15 cellular contexts compared by ENCODE assay signal in the genomic region with DNA sequence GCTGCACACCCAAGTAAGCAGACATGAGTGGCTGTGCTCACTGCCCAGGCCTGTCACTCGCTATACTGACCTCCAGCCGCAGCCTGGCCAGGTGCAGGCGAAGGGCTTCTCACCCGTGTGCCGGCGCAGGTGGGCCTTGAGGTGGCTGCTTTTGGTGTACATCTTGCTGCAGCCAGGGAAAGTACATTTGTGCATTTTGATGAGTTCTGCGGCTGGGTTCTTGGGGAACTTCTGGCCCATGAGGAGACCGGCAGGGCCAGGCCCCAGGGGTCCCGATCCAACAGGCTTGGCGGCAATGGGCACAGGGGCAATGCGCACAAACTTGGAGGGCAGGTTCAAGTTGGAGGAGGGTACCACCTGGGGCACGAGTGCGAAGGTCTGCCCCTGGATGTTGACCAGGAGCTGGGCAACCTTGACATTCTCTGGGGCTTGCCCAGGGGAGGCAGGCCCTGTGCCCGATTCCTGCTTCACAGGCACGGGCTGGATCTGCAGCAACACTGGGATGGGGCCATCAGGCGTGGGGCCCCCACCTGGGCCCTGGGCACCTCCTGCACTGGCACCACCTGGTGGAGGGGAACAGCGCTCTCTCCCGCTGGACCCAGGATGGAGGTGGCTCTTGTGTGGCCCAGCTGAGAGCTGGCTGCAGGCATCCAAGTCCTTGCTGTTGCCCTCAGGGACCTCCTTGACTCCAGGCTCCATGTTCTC. TPM values are rescaled to one million over a fixed set of nuclear protein-coding genes. Genes with fewer than 3 reads are reported as not detected.
DNase-seq lines count a peak whose midpoint lies in the region; ATAC-seq and TF ChIP-seq lines count a peak whose summit lies in the region.
"Had no signal": no experiment of that assay in that cellular context is flagged by ENCODE, and none has a peak within 500 bp of the region (broad histone marks: within the 10 kb centered on the region; RNA-seq: fewer than 3 reads in every experiment).

No MANE protein-coding gene starts in this region.

- H4K91ac ChIP-seq in H9 (ENCODE audit: insufficient read length, low read depth, low read length): no peak overlapping the region
- no peak overlapping the region for H4K91ac ChIP-seq in neuronal stem cell (ENCODE audit: low read depth, low read length, poor library complexity)

- TF ChIP-seq EP300 in SK-N-SH (IDR thresholded peaks at IDR 0.05; ENCODE audit: borderline replicate concordance in 1 of 2, low read depth in 1 of 2, low read length in 1 of 2): no peak

- peak; percentile 13; the same call in 1 of the 2 replicates for TF ChIP-seq CTCF in 22Rv1 (IDR thresholded peaks at IDR 0.05)
- TF ChIP-seq CTCF in H9 (conservative IDR thresholded peaks at IDR 0.05): peak; percentile 33; the same call in 2 of the 3 replicates
- peak; percentile 15 for TF ChIP-seq CTCF in chondrocyte (IDR thresholded peaks at IDR 0.05)
- TF ChIP-seq CTCF in osteocyte (IDR thresholded peaks at IDR 0.05): no peak
- no peak for TF ChIP-seq CTCF in SK-N-SH (IDR thresholded peaks at IDR 0.05)

- H3K27me3 ChIP-seq in H9 (ENCODE audit: insufficient read depth, low read length) (no peaks in the 10 kb centered on the region), neuronal stem cell (ENCODE audit: control insufficient read depth in 3 of 3, insufficient read depth in 3 of 3, low read depth in 1 of 3, low read length in 3 of 3) (peaks cover 0 to 2% (median 0%) of the 10 kb centered on the region in 3 experiments), SK-N-SH (ENCODE audit: insufficient read depth) (peaks cover 23% of the 10 kb centered on the region)
- H3K27me3 ChIP-seq: hepatocyte had no signal

- H4K20me1 ChIP-seq in H9 (ENCODE audit: control insufficient read depth, insufficient read depth, insufficient read length) (no peaks in the 10 kb centered on the region), SK-N-SH (ENCODE audit: insufficient read depth) (no peaks in the 10 kb centered on the region)

- no peak overlapping the region for H3K4me2 ChIP-seq in H9 (ENCODE audit: insufficient read depth, insufficient read length, low read length)
- H3K4me2 ChIP-seq in neuronal stem cell (ENCODE audit: insufficient read depth, low read length, poor library complexity, severe bottlenecking): no peak overlapping the region
- no peak overlapping the region for H3K4me2 ChIP-seq in SK-N-SH
- H3K4me2 ChIP-seq: hepatocyte, smooth muscle cell had no signal

- no peak for ATAC-seq in HG03342 (IDR thresholded peaks at IDR 0.05; ENCODE audit: unreplicated experiment)
- ATAC-seq: activated CD8-positive, alpha-beta memory T cell treated with anti-CD3 and anti-CD28 coated beads, Interleukin-2, amount 10 ng/mL, durations not matched to agents 7 days and 5 days; activated naive CD4-positive, alpha-beta T cell treated with anti-CD3 and anti-CD28 coated beads, Interleukin-2, amount 50 U/mL, for 72 hours had no signal

- H4K5ac ChIP-seq in H9 (ENCODE audit: insufficient read length, low read depth, low read length): no peak overlapping the region

- no peak overlapping the region for H2BK5ac ChIP-seq in H9 (ENCODE audit: insufficient read length, low read length)
- H2BK5ac ChIP-seq in neuronal stem cell (ENCODE audit: low read length): no peak overlapping the region

- peaks cover 6% of the 10 kb centered on the region for H3K23me2 ChIP-seq in H9 (ENCODE audit: insufficient read length, low read depth, low read length, poor library complexity, severe bottlenecking)

- H4K8ac ChIP-seq in H9 (replicated peaks; ENCODE audit: insufficient read length, low read depth, low read length): no peak overlapping the region
- H4K8ac ChIP-seq in neuronal stem cell (ENCODE audit: low read depth, low read length): no peak overlapping the region

- H3K79me2 ChIP-seq in H9 (ENCODE audit: insufficient read depth, low read length) (no peaks in the 10 kb centered on the region), SK-N-SH (ENCODE audit: insufficient read depth) (no peaks in the 10 kb centered on the region)

- no CpG with 5 or more reads among the region's 18 CpGs for WGBS in H9 (ENCODE audit: extremely low coverage, insufficient read length, low lambda C conversion rate)
- no CpG with 5 or more reads among the region's 18 CpGs for WGBS in neuronal stem cell (ENCODE audit: extremely low coverage in 2 of 2, insufficient read length in 2 of 2, insufficient replicate concordance in 1 of 2), 2 donors
- 85% methylated on average over 5 of the region's 18 CpGs for whole genome bisulfite sequencing in SK-N-SH (ENCODE audit: low lambda C conversion rate)

- H3K9ac ChIP-seq in H9 (ENCODE audit: extremely low read depth, insufficient read length, low read length) (no peak overlapping the region), neuronal stem cell (ENCODE audit: low read depth, low read length, poor library complexity) (no peak overlapping the region), SK-N-SH (no peak overlapping the region)

- no peak overlapping the region for H2BK12ac ChIP-seq in H9 (ENCODE audit: insufficient read length, low read depth, low read length)
- no peak overlapping the region for H2BK12ac ChIP-seq in neuronal stem cell (ENCODE audit: low read length)

- H3K4ac ChIP-seq in H9 (ENCODE audit: low read depth, low read length) (no peak overlapping the region), neuronal stem cell (ENCODE audit: low read length) (no peak overlapping the region)

- H2AK5ac ChIP-seq in H9 (ENCODE audit: insufficient read length, low read length) (no peak overlapping the region), neuronal stem cell (ENCODE audit: low read depth, low read length) (no peak overlapping the region)

- POLR2A ChIA-PET in SK-N-SH (lab: Yijun Ruan, JAX): no interaction called here

- H3K27ac Mint-ChIP-seq in H9 (0 out of 7 replicates have a peak overlapping the region, but pooled peaks of 1 of the 3 experiments have one; percentile 23), chondrocyte (ENCODE audit: unreplicated experiment) (no peak overlapping the region), osteocyte (ENCODE audit: unreplicated experiment) (no peak overlapping the region)
- H3K27ac Mint-ChIP-seq: activated CD8-positive, alpha-beta memory T cell treated with anti-CD3 and anti-CD28 coated beads, Interleukin-2, amount 10 ng/mL, durations not matched to agents 7 days and 5 days; activated naive CD4-positive, alpha-beta T cell treated with anti-CD3 and anti-CD28 coated beads, Interleukin-2, amount 50 U/mL, for 72 hours had no signal

- H3K27me3 Mint-ChIP-seq in H9 (ENCODE audit: low read depth) (no peaks in the 10 kb centered on the region; the same call in 1 of the 2 replicates), chondrocyte (ENCODE audit: low read depth) (no peaks in the 10 kb centered on the region), osteocyte (ENCODE audit: unreplicated experiment) (no peaks in the 10 kb centered on the region)

- no peaks in the 10 kb centered on the region for H3F3A ChIP-seq in SK-N-SH (replicated peaks; ENCODE audit: insufficient read depth)

- peaks cover 3 to 16% (median 11%) of the 10 kb centered on the region in 3 experiments; a peak in 5 of 7 replicates for H3K36me3 Mint-ChIP-seq in H9 (ENCODE audit: insufficient read depth in 1 of 3, low read depth in 3 of 3)
- H3K36me3 Mint-ChIP-seq in chondrocyte (ENCODE audit: low read depth): no peaks in the 10 kb centered on the region
- peaks cover 3% of the 10 kb centered on the region for H3K36me3 Mint-ChIP-seq in osteocyte (ENCODE audit: unreplicated experiment)
- H3K36me3 Mint-ChIP-seq: activated CD8-positive, alpha-beta memory T cell treated with anti-CD3 and anti-CD28 coated beads, Interleukin-2, amount 10 ng/mL, durations not matched to agents 7 days and 5 days; activated naive CD4-positive, alpha-beta T cell treated with anti-CD3 and anti-CD28 coated beads, Interleukin-2, amount 50 U/mL, for 72 hours had no signal

- H2BK120ac ChIP-seq in H9 (ENCODE audit: low read depth, low read length, poor library complexity, severe bottlenecking) (no peak overlapping the region), neuronal stem cell (ENCODE audit: low read depth, low read length) (peak overlapping the region; percentile 28)

- H3K56ac ChIP-seq in H9 (ENCODE audit: insufficient read length, low read depth, low read length): no peak overlapping the region

- H2BK20ac ChIP-seq in H9 (ENCODE audit: low read depth, low read length, poor library complexity, severe bottlenecking): no peak overlapping the region

- no peaks in the 10 kb centered on the region for H3K9me3 Mint-ChIP-seq in H9
- H3K9me3 Mint-ChIP-seq in chondrocyte (ENCODE audit: low read depth): no peaks in the 10 kb centered on the region
- no peaks in the 10 kb centered on the region for H3K9me3 Mint-ChIP-seq in osteocyte (ENCODE audit: unreplicated experiment)
- H3K9me3 Mint-ChIP-seq: activated naive CD4-positive, alpha-beta T cell treated with anti-CD3 and anti-CD28 coated beads, Interleukin-2, amount 50 U/mL, for 72 hours; neural crest cell had no signal

- H3K23ac ChIP-seq in H9 (ENCODE audit: insufficient read length, low read depth, low read length) (no peak overlapping the region), neuronal stem cell (ENCODE audit: low read depth, low read length, poor library complexity) (no peak overlapping the region)

- H3K4me3 ChIP-seq in neuronal stem cell (ENCODE audit: low read length in 2 of 2) (no peak overlapping the region), SK-N-SH (ENCODE audit: low read depth in 2 of 2, low read length in 1 of 2) (no peak overlapping the region)
- H3K4me3 ChIP-seq: hepatocyte, smooth muscle cell had no signal

- H3K18ac ChIP-seq in H9 (ENCODE audit: insufficient read length, low read depth, low read length): no peak overlapping the region
- H3K18ac ChIP-seq in neuronal stem cell (ENCODE audit: low read length): no peak overlapping the region

- H3K4me3 Mint-ChIP-seq in H9 (no peak overlapping the region), chondrocyte (ENCODE audit: unreplicated experiment) (no peak overlapping the region), osteocyte (ENCODE audit: unreplicated experiment) (no peak overlapping the region)
- H3K4me3 Mint-ChIP-seq: activated CD8-positive, alpha-beta memory T cell treated with anti-CD3 and anti-CD28 coated beads, Interleukin-2, amount 10 ng/mL, durations not matched to agents 7 days and 5 days; neural crest cell had no signal

- H3K9me3 ChIP-seq in H9 (ENCODE audit: control insufficient read depth, low read depth, low read length) (no peaks in the 10 kb centered on the region), neuronal stem cell (replicated peaks in 1 of 2; ENCODE audit: control insufficient read depth in 2 of 2, insufficient read depth in 1 of 2, low read depth in 1 of 2, low read length in 2 of 2) (peaks cover 0 to 1% of the 10 kb centered on the region in 2 donors), SK-N-SH (no peaks in the 10 kb centered on the region)

- H3K9me2 ChIP-seq in SK-N-SH: no peaks in the 10 kb centered on the region

- H3K27ac ChIP-seq in 22Rv1: no peak overlapping the region
- no peak overlapping the region for H3K27ac ChIP-seq in H9 (ENCODE audit: insufficient read length, low read depth, low read length)
- H3K27ac ChIP-seq in neuronal stem cell (replicated peaks; ENCODE audit: low read length): no peak overlapping the region
- no peak overlapping the region for H3K27ac ChIP-seq in SK-N-SH (ENCODE audit: low read depth in 2 of 2, low read length in 1 of 2)
- H3K27ac ChIP-seq: epithelial cell of prostate, hepatocyte had no signal

- no peak overlapping the region for H3T11ph ChIP-seq in H9 (ENCODE audit: low read length)

- no peak overlapping the region for H2BK15ac ChIP-seq in H9 (ENCODE audit: low read depth, low read length)
- no peak overlapping the region for H2BK15ac ChIP-seq in neuronal stem cell (ENCODE audit: low read length)

- H3K14ac ChIP-seq in H9 (ENCODE audit: insufficient read depth, low read length): no peak overlapping the region
- H3K14ac ChIP-seq in neuronal stem cell (ENCODE audit: low read length): no peak overlapping the region

- no peak for TF ChIP-seq RAD21 in SK-N-SH (IDR thresholded peaks at IDR 0.05; ENCODE audit: low read length)

- H2AFZ ChIP-seq in H9 (ENCODE audit: low read length): no peak overlapping the region
- no peak overlapping the region for H2AFZ ChIP-seq in neuronal stem cell (ENCODE audit: low read length)
- no peak overlapping the region for H2AFZ ChIP-seq in SK-N-SH (ENCODE audit: low read depth)
- H2AFZ ChIP-seq: hepatocyte had no signal

- DNase-seq in H9 (no peak), chondrocyte (ENCODE audit: low spot score) (peak; percentile 81), neuronal stem cell (ENCODE audit: low spot score) (no peak), NOMO-1 treated with dmso at 0.1 percent for 144 hours (lab: John Stamatoyannopoulos, UW; ENCODE audit: unreplicated experiment) (no peak), osteocyte (ENCODE audit: extremely low spot score, unreplicated experiment) (no peak), SK-N-SH (no peak)
- DNase-seq: activated CD8-positive, alpha-beta memory T cell treated with anti-CD3 and anti-CD28 coated beads, Interleukin-2, amount 10 ng/mL, durations not matched to agents 7 days and 5 days had no signal

- H3K79me1 ChIP-seq in H9 (ENCODE audit: insufficient read depth, low read depth, low read length, poor library complexity, severe bottlenecking) (no peaks in the 10 kb centered on the region), neuronal stem cell (ENCODE audit: low read depth, low read length) (peaks cover 7% of the 10 kb centered on the region)

- CTCF ChIA-PET in SK-N-SH (lab: Yijun Ruan, JAX): no interaction called here

- H3K4me1 ChIP-seq in H9 (ENCODE audit: insufficient read depth, low read length): no peaks in the 10 kb centered on the region
- peaks cover 7 to 11% of the 10 kb centered on the region in 2 donors for H3K4me1 ChIP-seq in neuronal stem cell (ENCODE audit: control insufficient read depth in 2 of 2, insufficient read depth in 1 of 2, low read depth in 1 of 2, low read length in 2 of 2)
- peaks cover 0 to 13% of the 10 kb centered on the region in 2 experiments; a peak in 1 of 4 replicates for H3K4me1 ChIP-seq in SK-N-SH (ENCODE audit: control insufficient read depth in 1 of 2, insufficient read depth in 2 of 2, low read depth in 1 of 2, low read length in 1 of 2)

- H3K4me1 Mint-ChIP-seq in H9 (peaks cover 6 to 13% of the 10 kb centered on the region in 2 experiments), chondrocyte (ENCODE audit: low read depth) (peaks cover 12% of the 10 kb centered on the region), osteocyte (ENCODE audit: unreplicated experiment) (peaks cover 8% of the 10 kb centered on the region)

- H3K36me3 ChIP-seq in neuronal stem cell (replicated peaks in 1 of 2; ENCODE audit: control insufficient read depth in 2 of 2, insufficient read depth in 2 of 2, low read length in 2 of 2) (peaks cover 0 to 9% of the 10 kb centered on the region in 2 donors), SK-N-SH (replicated peaks in 1 of 2; ENCODE audit: control insufficient read depth in 1 of 2, insufficient read depth in 2 of 2, low read length in 1 of 2) (no peaks in the 10 kb centered on the region)

RNA-seq across cellular contexts. Expression of a gene that starts 5.3 kb away (rescaled TPM):
- total RNA-seq in H9 (2021) (10.8 and 11.4 TPM in 2 replicates), chondrocyte (0.41 to 1.8 TPM (median 1.3 TPM) in 3 replicates), osteocyte (5.7 and 7.2 TPM in 2 replicates)
- polyA plus RNA-seq in neuronal stem cell (2013, experiment 1 of 2): 6.0 TPM
- polyA plus RNA-seq in neuronal stem cell (2013, experiment 2 of 2): 5.6 TPM
- 0.28 and 0.39 TPM in 2 replicates for polyA plus RNA-seq in SK-N-SH (2012; rRNA removed)
- polyA plus RNA-seq in SK-N-SH (2012; cell fraction: cytosol; rRNA removed): 0.19 and 0.33 TPM in 2 replicates
- 0.32 and 0.50 TPM in 2 replicates for polyA plus RNA-seq in SK-N-SH (2012; cell fraction: nucleus; rRNA removed)
- total RNA-seq: activated CD8-positive, alpha-beta memory T cell treated with anti-CD3 and anti-CD28 coated beads, Interleukin-2, amount 10 ng/mL, durations not matched to agents 7 days and 5 days; smooth muscle cell had no signal
- polyA plus RNA-seq: smooth muscle cell had no signal

RNA-seq across cellular contexts. Expression of a gene that starts 42.8 kb away (rescaled TPM):
- total RNA-seq in H9 (2021) (0.26 and 0.44 TPM in 2 replicates), chondrocyte (not detected in 3 replicates), osteocyte (not detected in 2 replicates)
- 3.9 TPM for polyA plus RNA-seq in neuronal stem cell (2013, experiment 1 of 2)
- polyA plus RNA-seq in neuronal stem cell (2013, experiment 2 of 2): 2.8 TPM
- polyA plus RNA-seq in SK-N-SH (2012; rRNA removed): not detected in 2 replicates
- not detected in 2 replicates for polyA plus RNA-seq in SK-N-SH (2012; cell fraction: cytosol; rRNA removed)
- not detected in 2 replicates for polyA plus RNA-seq in SK-N-SH (2012; cell fraction: nucleus; rRNA removed)
- total RNA-seq: activated CD8-positive, alpha-beta memory T cell treated with anti-CD3 and anti-CD28 coated beads, Interleukin-2, amount 10 ng/mL, durations not matched to agents 7 days and 5 days; activated naive CD4-positive, alpha-beta T cell treated with anti-CD3 and anti-CD28 coated beads, Interleukin-2, amount 50 U/mL, for 72 hours; hepatocyte; SK-MEL-5; smooth muscle cell had no signal
- polyA plus RNA-seq: hepatocyte, smooth muscle cell had no signal

Comparison
In these comparisons a context has a peak if more than half of its experiments do, and no peak if none do; other contexts are left out.
1. CTCF ChIP-seq: peak in 22Rv1 (single experiment), H9 (single experiment) and chondrocyte (single experiment); none in osteocyte (single experiment) and SK-N-SH (single experiment).